16 cellular contexts compared by ENCODE assay signal in genomic region chr9:136099547-136099946, GRCh38. TPM values are rescaled to one million over a fixed set of nuclear protein-coding genes. Genes with fewer than 3 reads are reported as not detected.
DNase-seq lines count a peak whose midpoint lies in the region; TF ChIP-seq lines count a peak whose summit lies in the region.
"Had no signal": no experiment of that assay in that cellular context is flagged by ENCODE, and none has a peak within 500 bp of the region (broad histone marks: within the 10 kb centered on the region; RNA-seq: fewer than 3 reads in every experiment).

No MANE protein-coding gene starts in this region.

- H3K27ac ChIP-seq in left ventricle myocardium inferior (replicated peaks) (peak overlapping the region; percentile 65), right atrium auricular region (no peak overlapping the region), neural progenitor cell (no peak overlapping the region)
- H3K27ac ChIP-seq: HL-60 had no signal

- no peaks in the 10 kb centered on the region for H3K79me2 ChIP-seq in neural progenitor cell (ENCODE audit: low read depth)

- H3K4me3 ChIP-seq in left ventricle myocardium inferior (no peak overlapping the region), right atrium auricular region (no peak overlapping the region), neural progenitor cell (no peak overlapping the region)
- H3K4me3 ChIP-seq: K562 had no signal

- intact Hi-C loops in left ventricle myocardium inferior (cut with micrococcal nuclease), result no loop called here
- intact Hi-C loops in dendritic cell treated with granulocyte-macrophage colony-stimulating factor and Interleukin-4, amounts not matched to agents 40 ng/mL and 50 ng/mL, for 4 days (cut with micrococcal nuclease), result no loop called here

- peak overlapping the region; percentile 28 for H3K4me2 ChIP-seq in neural progenitor cell

- peaks cover under 1% of the 10 kb centered on the region for H3K36me3 Mint-ChIP-seq in dendritic cell treated with granulocyte-macrophage colony-stimulating factor and Interleukin-4, amounts not matched to agents 40 ng/mL and 50 ng/mL, for 4 days (ENCODE audit: low read depth)
- H3K36me3 Mint-ChIP-seq in neural progenitor cell, result no peaks in the 10 kb centered on the region

- no peaks in the 10 kb centered on the region for H3K27me3 ChIP-seq in left ventricle myocardium inferior (ENCODE audit: low read depth)
- H3K27me3 ChIP-seq in right atrium auricular region, result no peaks in the 10 kb centered on the region
- peaks cover 32% of the 10 kb centered on the region for H3K27me3 ChIP-seq in neural progenitor cell

- DNase-seq in left ventricle myocardium inferior (no peak), right atrium auricular region (ENCODE audit: low spot score) (no peak), neural progenitor cell (ENCODE audit: low spot score) (no peak), GM03348 (ENCODE audit: low spot score) (no peak)
- no peak for DNase-seq in activated CD4-positive, alpha-beta T cell treated with anti-CD3 and anti-CD28 coated beads for 4 hours
- DNase-seq in activated T-cell treated with anti-CD3 and anti-CD28 coated beads, Interleukin-2, amount 50 U/mL, for 1 hour, result no peak
- DNase-seq: 8988T; AML-193; C1 segment of cervical spinal cord; Calu3; CD4-positive, alpha-beta T cell; DMS 273 treated with DMSO at 0.1 percent for 48 hours; GOT3 had no signal

- H3K9me3 ChIP-seq in left ventricle myocardium inferior (replicated peaks) (no peaks in the 10 kb centered on the region), right atrium auricular region (no peaks in the 10 kb centered on the region), neural progenitor cell (ENCODE audit: low read depth) (no peaks in the 10 kb centered on the region)

- peaks cover 53% of the 10 kb centered on the region for H3K27me3 Mint-ChIP-seq in dendritic cell treated with granulocyte-macrophage colony-stimulating factor and Interleukin-4, amounts not matched to agents 40 ng/mL and 50 ng/mL, for 4 days
- H3K27me3 Mint-ChIP-seq in neural progenitor cell (ENCODE audit: insufficient read depth, low read depth), result peaks cover 12% of the 10 kb centered on the region
- H3K27me3 Mint-ChIP-seq: CD4-positive, alpha-beta T cell had no signal

- H3K27ac Mint-ChIP-seq in dendritic cell treated with granulocyte-macrophage colony-stimulating factor and Interleukin-4, amounts not matched to agents 40 ng/mL and 50 ng/mL, for 4 days, result peak overlapping the region; percentile 64
- no peak overlapping the region for H3K27ac Mint-ChIP-seq in neural progenitor cell
- H3K27ac Mint-ChIP-seq: CD4-positive, alpha-beta T cell had no signal

- H3F3A ChIP-seq in neural progenitor cell (ENCODE audit: low read depth), result peaks cover 28% of the 10 kb centered on the region

- H4K20me1 ChIP-seq in neural progenitor cell (ENCODE audit: low read depth), result peaks cover 5% of the 10 kb centered on the region

- TF ChIP-seq CTCF in left ventricle myocardium inferior (IDR thresholded peaks at IDR 0.05; ENCODE audit: borderline replicate concordance) (no peak), right atrium auricular region (IDR thresholded peaks at IDR 0.05) (no peak), neural progenitor cell (IDR thresholded peaks at IDR 0.05) (no peak)

- H3K36me3 ChIP-seq in left ventricle myocardium inferior (no peaks in the 10 kb centered on the region), right atrium auricular region (no peaks in the 10 kb centered on the region), neural progenitor cell (no peaks in the 10 kb centered on the region)

- no peak overlapping the region for H3K9ac ChIP-seq in neural progenitor cell

- H3K4me1 ChIP-seq in left ventricle myocardium inferior (peaks cover 32% of the 10 kb centered on the region), right atrium auricular region (peaks cover 0 to 31% of the 10 kb centered on the region in 2 donors), neural progenitor cell (peaks cover 22% of the 10 kb centered on the region)

- H3K4me1 Mint-ChIP-seq in dendritic cell treated with granulocyte-macrophage colony-stimulating factor and Interleukin-4, amounts not matched to agents 40 ng/mL and 50 ng/mL, for 4 days (ENCODE audit: low read depth), result peaks cover 23% of the 10 kb centered on the region
- H3K4me1 Mint-ChIP-seq in neural progenitor cell, result peaks cover 15% of the 10 kb centered on the region

- no peak overlapping the region for H3K4me3 Mint-ChIP-seq in dendritic cell treated with granulocyte-macrophage colony-stimulating factor and Interleukin-4, amounts not matched to agents 40 ng/mL and 50 ng/mL, for 4 days
- no peak overlapping the region for H3K4me3 Mint-ChIP-seq in neural progenitor cell

- no peak overlapping the region for H2AFZ ChIP-seq in neural progenitor cell (replicated peaks)

- no peaks in the 10 kb centered on the region for H3K9me3 Mint-ChIP-seq in dendritic cell treated with granulocyte-macrophage colony-stimulating factor and Interleukin-4, amounts not matched to agents 40 ng/mL and 50 ng/mL, for 4 days
- H3K9me3 Mint-ChIP-seq in neural progenitor cell, result no peaks in the 10 kb centered on the region
- H3K9me3 Mint-ChIP-seq: CD4-positive, alpha-beta T cell had no signal

RNA-seq across cellular contexts. Expression of gene NACC2, which starts 4.5 kb away (rescaled TPM):
- 29.5 TPM for total RNA-seq in left ventricle myocardium inferior
- total RNA-seq in right atrium auricular region, result 10 to 100 TPM; 49.1 to 55.5 TPM
- 4.5 and 9.1 TPM in 2 replicates for total RNA-seq in neural progenitor cell (ENCODE audit: low replicate concordance)

RNA-seq across cellular contexts. Expression of gene TMEM250, which starts 19.1 kb away (rescaled TPM):
- 15.1 TPM for total RNA-seq in left ventricle myocardium inferior
- total RNA-seq in right atrium auricular region, result 10 to 100 TPM; 20.3 to 29.3 TPM
- total RNA-seq in neural progenitor cell (ENCODE audit: low replicate concordance), result 16.3 and 46.2 TPM in 2 replicates
